ENCODE assay signal across 31 cellular contexts in the genomic region with DNA sequence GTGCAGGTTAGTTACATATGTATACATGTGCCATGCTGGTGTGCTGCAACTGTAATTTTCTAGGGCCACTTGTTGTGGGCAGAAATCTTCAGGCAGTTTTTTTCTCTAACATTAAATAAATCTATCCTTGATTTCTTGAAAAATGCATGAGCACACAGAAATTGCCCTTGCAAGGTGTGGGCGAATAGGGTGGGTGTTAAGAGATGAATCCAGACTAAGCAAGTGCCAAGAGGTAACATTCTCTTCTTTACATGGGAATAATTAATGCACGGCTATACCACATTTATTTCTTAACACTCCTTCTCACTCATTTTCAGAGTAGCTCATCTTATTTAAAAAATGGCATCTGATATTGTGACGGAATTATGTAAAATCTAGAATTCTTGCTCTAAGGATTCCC.
"Had no signal": no experiment of that assay in that cellular context is flagged by ENCODE, and none has a peak within 500 bp of the region (broad histone marks: within the 10 kb centered on the region; RNA-seq: fewer than 3 reads in every experiment).

No MANE protein-coding gene starts in this region.

- DNase-seq: Karpas-422, Kasumi-1, KG1, MG63, MM.1S, MV-4-11, NCI-H1048, NCI-H1092, NCI-H1092 treated with DMSO at 0.1 percent for 48 hours, NCI-H1105, NCI-H1417 treated with DMSO at 0.1 percent for 48 hours, NCI-H1436, NCI-H1436 treated with DMSO at 0.1 percent for 48 hours, NCI-H1694, NCI-H1694 treated with DMSO at 0.1 percent for 48 hours, NCI-H187, NCI-H187 treated with DMSO at 0.1 percent for 48 hours, NCI-H1930, NCI-H2029, NCI-H2029 treated with DMSO at 0.1 percent for 48 hours, NCI-H2081, NCI-H2081 treated with DMSO at 0.1 percent for 48 hours, NCI-H2107, NCI-H2171, NCI-H2171 treated with DMSO at 0.1 percent for 48 hours, NCI-H2227 treated with DMSO at 0.1 percent for 48 hours, NCI-H226, NCI-H345, NCI-H446, NCI-H446 treated with DMSO at 0.1 percent for 48 hours, NCI-H510A had no signal
